ENCODE assay signal across 1 cellular context in genomic region chr2:211391206-211391605, GRCh38.
TF ChIP-seq lines count a peak whose summit lies in the region.

No MANE protein-coding gene starts in this region.

TF ChIP-seq in GM23338, 12 proteins besides CTCF, POLR2A, EP300 and RAD21:
- no peak for TF ChIP-seq ZNF462 (CRISPR knock-in tag; IDR thresholded peaks at IDR 0.05)
- TF ChIP-seq STAT1 (IDR thresholded peaks at IDR 0.05; ENCODE audit: unreplicated experiment): no peak
- TF ChIP-seq ZNF331 (CRISPR knock-in tag; IDR thresholded peaks at IDR 0.05; ENCODE audit: low read depth): no peak
- no peak for TF ChIP-seq EZH2 (IDR thresholded peaks at IDR 0.05; ENCODE audit: low read depth, unreplicated experiment)
- no peak for TF ChIP-seq JUNB (IDR thresholded peaks at IDR 0.05; ENCODE audit: unreplicated experiment)
- no peak for TF ChIP-seq NANOG (IDR thresholded peaks at IDR 0.05; ENCODE audit: borderline replicate concordance)
- no peak for TF ChIP-seq REST (IDR thresholded peaks at IDR 0.05; ENCODE audit: unreplicated experiment)
- TF ChIP-seq CREB1 (CRISPR knock-in tag; IDR thresholded peaks at IDR 0.05; ENCODE audit: low read depth): no peak
- TF ChIP-seq EZH2phosphoT487 (IDR thresholded peaks at IDR 0.05; ENCODE audit: unreplicated experiment): no peak
- no peak for TF ChIP-seq ETS1 (IDR thresholded peaks at IDR 0.05)
- TF ChIP-seq POLR2AphosphoS5 (IDR thresholded peaks at IDR 0.05; ENCODE audit: low read depth): no peak
- TF ChIP-seq ZNF114 (CRISPR knock-in tag; IDR thresholded peaks at IDR 0.05): no peak
